Comparison of ENCODE assay signal across 12 cellular contexts in genomic region chr20:62354811-62355341, GRCh38. TPM values are rescaled to one million over a fixed set of nuclear protein-coding genes. Genes with fewer than 3 reads are reported as not detected.
DNase-seq lines count a peak whose midpoint lies in the region; ATAC-seq and TF ChIP-seq lines count a peak whose summit lies in the region.
"Had no signal": no experiment of that assay in that cellular context is flagged by ENCODE, and none has a peak within 500 bp of the region (broad histone marks: within the 10 kb centered on the region; RNA-seq: fewer than 3 reads in every experiment).

No MANE protein-coding gene starts in this region.

- DNase-seq in NCI-H2107 treated with DMSO at 0.1 percent for 48 hours (lab: John Stamatoyannopoulos, UW; ENCODE audit: unreplicated experiment), result peak; percentile 19
- no peak for DNase-seq in NCI-H2107 (lab: John Stamatoyannopoulos, UW)
- DNase-seq in esophagus squamous epithelium (lab: John Stamatoyannopoulos, UW), result no peak
- no peak for DNase-seq in stimulated activated CD4-positive, alpha-beta T cell treated with anti-CD3 and anti-CD28 coated beads, Interleukin-2, amount 100 ng/mL, for 48 hours
- DNase-seq in NCI-H1105 (lab: John Stamatoyannopoulos, UW), result no peak
- no peak for DNase-seq in CD4-positive, alpha-beta T cell
- DNase-seq: activated CD4-positive, alpha-beta T cell treated with anti-CD3 and anti-CD28 coated beads for 48 hours; activated naive CD4-positive, alpha-beta T cell treated with Interleukin-2 at 50 U/mL for 16 hours; DMS79 had no signal

- peak overlapping the region in 1 of 4 donors; percentile 43 for H3K4me3 ChIP-seq in esophagus squamous epithelium
- H3K4me3 ChIP-seq in muscle layer of colon (ENCODE audit: low read depth in 1 of 2, low read length in 2 of 2), result peak overlapping the region in 1 of 2 donors; percentile 31
- H3K4me3 ChIP-seq in urinary bladder (ENCODE audit: low read depth, low read length), result no peak overlapping the region

- no peak for TF ChIP-seq POLR2A in esophagus squamous epithelium (IDR thresholded peaks at IDR 0.05)

- H3K4me1 Mint-ChIP-seq in CD4-positive, alpha-beta T cell (ENCODE audit: low read depth), result no peaks in the 10 kb centered on the region

- peak overlapping the region; percentile 71 for H3K9ac ChIP-seq in muscle layer of colon (ENCODE audit: low read length)

- H3K27ac Mint-ChIP-seq in CD4-positive, alpha-beta T cell, result no peak overlapping the region

- H3K27ac ChIP-seq in esophagus squamous epithelium (peak overlapping the region; percentile 91 to 93 (median 92)), muscle layer of colon (ENCODE audit: low read depth, low read length) (peak overlapping the region; percentile 82), urinary bladder (ENCODE audit: low read depth) (peak overlapping the region; percentile 80)
- no peak overlapping the region for H3K27ac ChIP-seq in CD4-positive, alpha-beta T cell (ENCODE audit: low read depth, low read length)
- H3K27ac ChIP-seq: 22Rv1 had no signal

- no peaks in the 10 kb centered on the region for H3K36me3 Mint-ChIP-seq in CD4-positive, alpha-beta T cell (ENCODE audit: low read depth)

- no peak for ATAC-seq in CD4-positive, alpha-beta T cell (ENCODE audit: poor library complexity)

- no peaks in the 10 kb centered on the region for H3K9me3 Mint-ChIP-seq in CD4-positive, alpha-beta T cell

- peaks cover 6 to 29% (median 7%) of the 10 kb centered on the region in 3 donors for H3K36me3 ChIP-seq in esophagus squamous epithelium
- peaks cover 12% of the 10 kb centered on the region for H3K36me3 ChIP-seq in muscle layer of colon (ENCODE audit: insufficient read depth, low read length)
- H3K36me3 ChIP-seq in urinary bladder (ENCODE audit: insufficient read depth), result no peaks in the 10 kb centered on the region

- intact Hi-C loops in esophagus squamous epithelium (cut with DNase I), result no loop called here
- intact Hi-C loops in CD4-positive, alpha-beta T cell (cut with DNase I, micrococcal nuclease), result no loop called here

- H3K9me3 ChIP-seq in esophagus squamous epithelium, result no peaks in the 10 kb centered on the region
- H3K9me3 ChIP-seq in muscle layer of colon (ENCODE audit: low read length), result no peaks in the 10 kb centered on the region
- no peaks in the 10 kb centered on the region for H3K9me3 ChIP-seq in CD4-positive, alpha-beta T cell (ENCODE audit: control insufficient read depth, low read length)

- H3K4me1 ChIP-seq in esophagus squamous epithelium (peaks cover 82 to 100% (median 93%) of the 10 kb centered on the region in 3 donors), muscle layer of colon (ENCODE audit: insufficient read depth, low read length) (peaks cover 68% of the 10 kb centered on the region), urinary bladder (ENCODE audit: insufficient read depth) (peaks cover 6% of the 10 kb centered on the region)

- no peaks in the 10 kb centered on the region for H3K27me3 Mint-ChIP-seq in CD4-positive, alpha-beta T cell

- CTCF ChIA-PET in CD4-positive, alpha-beta T cell (lab: Charles Lee), result no interaction called here

- no peak for TF ChIP-seq CTCF in esophagus squamous epithelium (IDR thresholded peaks at IDR 0.05)
- TF ChIP-seq CTCF in CD4-positive, alpha-beta T cell (IDR thresholded peaks at IDR 0.05), result no peak

- POLR2A ChIA-PET in CD4-positive, alpha-beta T cell (lab: Charles Lee), result no interaction called here

- 50% methylated on average over 3 of the region's 16 CpGs; no CpG with 5 or more reads in 1 of the 2 donors for WGBS in esophagus squamous epithelium, 2 donors
- WGBS in urinary bladder, result 69% methylated on average over 16 of the region's 16 CpGs

- H3K27me3 ChIP-seq in esophagus squamous epithelium, result no peaks in the 10 kb centered on the region
- no peaks in the 10 kb centered on the region for H3K27me3 ChIP-seq in muscle layer of colon (ENCODE audit: control insufficient read depth in 1 of 2, insufficient read depth in 2 of 2, low read length in 2 of 2)
- H3K27me3 ChIP-seq in CD4-positive, alpha-beta T cell (ENCODE audit: control insufficient read depth, insufficient read depth, low read length), result peaks cover 5% of the 10 kb centered on the region

- no peak overlapping the region for H3K4me3 Mint-ChIP-seq in CD4-positive, alpha-beta T cell

RNA-seq across cellular contexts. Expression of gene LAMA5, which starts 12.2 kb away (rescaled TPM):
- 100 to 1,000 TPM in 2 of 4 donors, 10 to 100 TPM in 2; 60.4 to 127 (median 98.9) TPM for total RNA-seq in esophagus squamous epithelium
- total RNA-seq in urinary bladder, result 40.4 TPM
- polyA plus RNA-seq in urinary bladder, result 162 TPM
- total RNA-seq in CD4-positive, alpha-beta T cell, result under 1 TPM; 0.16 to 0.78 TPM

RNA-seq across cellular contexts. Expression of gene RPS21, which starts 32.0 kb away (rescaled TPM):
- total RNA-seq in esophagus squamous epithelium (1,000 to 10,000 TPM in 3 of 4 donors, 100 to 1,000 TPM in 1; 819 to 3,701 (median 3,102) TPM), urinary bladder (396 TPM)
- 4,730 TPM for polyA plus RNA-seq in urinary bladder
- 1,000 to 10,000 TPM; 3,015 to 3,210 TPM for total RNA-seq in CD4-positive, alpha-beta T cell

RNA-seq across cellular contexts. Expression of gene ADRM1, which starts 52.1 kb away (rescaled TPM):
- total RNA-seq in esophagus squamous epithelium, result 100 to 1,000 TPM; 126 to 173 (median 133) TPM
- 27.5 TPM for total RNA-seq in urinary bladder
- polyA plus RNA-seq in urinary bladder, result 115 TPM
- 10 to 100 TPM; 40.8 to 44.3 TPM for total RNA-seq in CD4-positive, alpha-beta T cell

RNA-seq across cellular contexts. Expression of gene CABLES2, which starts 52.2 kb away (rescaled TPM):
- total RNA-seq in esophagus squamous epithelium (1 to 10 TPM; 2.0 to 3.8 (median 2.2) TPM), urinary bladder (2.1 TPM)
- polyA plus RNA-seq in urinary bladder, result 5.7 TPM
- total RNA-seq in CD4-positive, alpha-beta T cell, result 1 to 10 TPM; 4.4 TPM

Comparison
In these comparisons a context has a peak if more than half of its experiments do, and no peak if none do; other contexts are left out.
1. RNA of gene LAMA5, which starts 12.2 kb away (total RNA-seq): 60.4 to 127 TPM in esophagus squamous epithelium and 40.4 TPM in urinary bladder (single experiment); 0.16 to 0.78 TPM in CD4-positive, alpha-beta T cell; every median in the first group is over 10 times any median in the second.